In the genomic region with DNA sequence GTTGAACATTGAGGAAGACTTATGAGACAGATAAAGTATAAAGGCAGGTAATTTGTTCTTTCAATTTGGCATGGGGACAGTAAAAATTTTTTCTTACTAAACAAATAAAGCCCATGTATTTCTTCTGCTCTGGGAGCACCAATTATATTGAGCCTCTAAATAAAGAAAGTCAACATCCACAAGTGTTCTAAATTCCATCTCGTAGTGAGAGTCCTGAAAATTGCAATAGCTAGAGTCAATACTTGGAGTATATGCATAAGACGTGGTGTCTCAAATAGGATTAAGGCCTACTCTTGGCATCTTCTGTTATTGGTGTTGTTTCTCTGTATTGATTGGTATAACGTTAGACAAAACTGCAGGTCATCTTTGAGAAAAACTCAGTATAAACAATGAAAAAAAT, we compare ENCODE assay signal across 22 cellular contexts.
"Had no signal": no experiment of that assay in that cellular context is flagged by ENCODE, and none has a peak within 500 bp of the region (broad histone marks: within the 10 kb centered on the region; RNA-seq: fewer than 3 reads in every experiment).

No MANE protein-coding gene starts in this region.

- DNase-seq: activated CD4-positive, alpha-beta T cell treated with anti-CD3 and anti-CD28 coated beads, Interleukin-2, amount 50 U/mL, for 1 hour; activated CD4-positive, CD25-positive, alpha-beta regulatory T cell treated with anti-CD3 and anti-CD28 coated beads, Interleukin-2, amount 50 U/mL, for 72 hours; activated CD8-positive, alpha-beta memory T cell treated with anti-CD3 and anti-CD28 coated beads for 24 hours; activated CD8-positive, alpha-beta memory T cell treated with anti-CD3 and anti-CD28 coated beads, Interleukin-2, amount 50 U/mL, for 48 hours; activated effector memory CD4-positive, alpha-beta T cell treated with Interleukin-2 at 50 U/mL for 16 hours; activated naive CD4-positive, alpha-beta T cell treated with anti-CD3 and anti-CD28 coated beads, Interleukin-2, amount 10 ng/mL, durations not matched to agents 7 days and 5 days; activated naive CD8-positive, alpha-beta T cell treated with anti-CD3 and anti-CD28 coated beads, Interleukin-2, amount 50 U/mL, for 24 hours; activated T-cell treated with anti-CD3 and anti-CD28 coated beads, Interleukin-2, amount 50 U/mL, for 48 hours; anterior cingulate cortex; cortex of kidney; foreskin fibroblast; left cardiac atrium; naive thymus-derived CD8-positive, alpha-beta T cell; pancreas; right lobe of liver; spleen; stimulated activated CD4-positive, alpha-beta T cell treated with anti-CD3 and anti-CD28 coated beads, Interleukin-4, amount 100 ng/mL, for 4 hours; stimulated activated naive B cell treated with anti-CD40 and anti-IgM and Interleukin-4, amounts not matched to agents 10 μg/mL and 1 μg/mL and 100 μg/mL, for 72 hours; SW 1271; T-helper 2 cell had no signal

- H3K36me3 ChIP-seq: pancreas, right lobe of liver, spleen, thoracic aorta had no signal

- ATAC-seq: activated naive CD8-positive, alpha-beta T cell treated with anti-CD3 and anti-CD28 coated beads, Interleukin-2, amount 50 U/mL, for 24 hours; left cardiac atrium; naive thymus-derived CD8-positive, alpha-beta T cell; pancreas; right lobe of liver; stimulated activated naive B cell treated with anti-CD40 and anti-IgM and Interleukin-4, amounts not matched to agents 10 μg/mL and 1 μg/mL and 100 μg/mL, for 72 hours had no signal

- H3K27ac ChIP-seq: pancreas, right lobe of liver, spleen, thoracic aorta, VCaP had no signal

- H3K4me3 ChIP-seq: pancreas, right lobe of liver, spleen, thoracic aorta had no signal

- H3K9me3 Mint-ChIP-seq: activated naive CD4-positive, alpha-beta T cell treated with anti-CD3 and anti-CD28 coated beads, Interleukin-2, amount 10 ng/mL, durations not matched to agents 7 days and 5 days; activated naive CD8-positive, alpha-beta T cell treated with anti-CD3 and anti-CD28 coated beads, Interleukin-2, amount 50 U/mL, for 24 hours; naive thymus-derived CD8-positive, alpha-beta T cell had no signal

- H3K4me1 ChIP-seq: right lobe of liver, spleen had no signal

- H3K4me3 Mint-ChIP-seq: activated naive CD4-positive, alpha-beta T cell treated with anti-CD3 and anti-CD28 coated beads, Interleukin-2, amount 10 ng/mL, durations not matched to agents 7 days and 5 days; activated naive CD8-positive, alpha-beta T cell treated with anti-CD3 and anti-CD28 coated beads, Interleukin-2, amount 50 U/mL, for 24 hours; naive thymus-derived CD8-positive, alpha-beta T cell; stimulated activated naive B cell treated with anti-CD40 and anti-IgM and Interleukin-4, amounts not matched to agents 10 μg/mL and 1 μg/mL and 100 μg/mL, for 72 hours had no signal

- H3K9me3 ChIP-seq: pancreas, right lobe of liver, spleen, thoracic aorta had no signal

- H3K36me3 Mint-ChIP-seq: activated naive CD4-positive, alpha-beta T cell treated with anti-CD3 and anti-CD28 coated beads, Interleukin-2, amount 10 ng/mL, durations not matched to agents 7 days and 5 days; naive thymus-derived CD8-positive, alpha-beta T cell had no signal

- H3K27ac Mint-ChIP-seq: activated naive CD4-positive, alpha-beta T cell treated with anti-CD3 and anti-CD28 coated beads, Interleukin-2, amount 10 ng/mL, durations not matched to agents 7 days and 5 days; activated naive CD8-positive, alpha-beta T cell treated with anti-CD3 and anti-CD28 coated beads, Interleukin-2, amount 50 U/mL, for 24 hours; naive thymus-derived CD8-positive, alpha-beta T cell had no signal

- H3K4me1 Mint-ChIP-seq: activated naive CD4-positive, alpha-beta T cell treated with anti-CD3 and anti-CD28 coated beads, Interleukin-2, amount 10 ng/mL, durations not matched to agents 7 days and 5 days; activated naive CD8-positive, alpha-beta T cell treated with anti-CD3 and anti-CD28 coated beads, Interleukin-2, amount 50 U/mL, for 24 hours had no signal
